Comparison of ENCODE assay signal across 1 cellular context in the genomic region with DNA sequence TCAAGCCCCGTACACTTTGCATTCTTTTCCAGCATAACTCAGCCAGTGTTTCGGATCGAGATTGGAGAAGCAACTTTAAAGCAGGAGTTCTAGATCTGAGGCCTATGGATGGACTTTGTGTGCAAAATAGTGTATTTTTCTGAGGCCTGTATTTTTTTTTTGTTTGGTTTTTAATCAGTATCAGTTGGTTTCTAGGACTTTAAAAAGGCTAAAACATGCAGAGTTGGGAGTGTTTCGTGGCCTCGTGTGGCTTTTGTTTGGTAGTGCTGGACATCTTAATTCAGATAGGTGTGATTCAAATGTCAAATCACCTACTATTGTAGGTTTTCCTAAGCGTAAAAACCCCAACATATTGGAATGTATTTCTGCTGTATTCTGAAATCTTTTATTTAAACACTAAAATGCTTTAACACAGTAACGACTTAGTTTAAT.
TF ChIP-seq lines count a peak whose summit lies in the region.

No MANE protein-coding gene starts in this region.

TF ChIP-seq in H1, 55 proteins besides CTCF, POLR2A, EP300 and RAD21:
- no peak for TF ChIP-seq SP4 (IDR thresholded peaks at IDR 0.05; ENCODE audit: low read length)
- no peak for TF ChIP-seq CHD1 (IDR thresholded peaks at IDR 0.05; ENCODE audit: low read depth, low read length)
- TF ChIP-seq KDM4A (IDR thresholded peaks at IDR 0.05; ENCODE audit: low read depth, low read length, severe bottlenecking), result no peak
- TF ChIP-seq CHD2 (IDR thresholded peaks at IDR 0.05; ENCODE audit: low read length), result no peak
- no peak for TF ChIP-seq HDAC6 (IDR thresholded peaks at IDR 0.05; ENCODE audit: low read depth, low read length)
- TF ChIP-seq SUZ12 (IDR thresholded peaks at IDR 0.05; ENCODE audit: low read length), result no peak
- TF ChIP-seq EGR1 (IDR thresholded peaks at IDR 0.05; ENCODE audit: borderline replicate concordance, low read depth, low read length), result no peak
- TF ChIP-seq POLR2AphosphoS5 (IDR thresholded peaks at IDR 0.05; ENCODE audit: low read depth, low read length), result no peak
TF ChIP-seq in H1: peak in this region for 0.
